ENCODE assay signal across 1 cellular context in genomic region chr1:149888160-149888998, GRCh38.
TF ChIP-seq lines count a peak whose summit lies in the region.

No MANE protein-coding gene starts in this region.

TF ChIP-seq in K562, 482 proteins besides CTCF, POLR2A, EP300 and RAD21 (continued from another document and continues in another):
- TF ChIP-seq, protein P1, sequence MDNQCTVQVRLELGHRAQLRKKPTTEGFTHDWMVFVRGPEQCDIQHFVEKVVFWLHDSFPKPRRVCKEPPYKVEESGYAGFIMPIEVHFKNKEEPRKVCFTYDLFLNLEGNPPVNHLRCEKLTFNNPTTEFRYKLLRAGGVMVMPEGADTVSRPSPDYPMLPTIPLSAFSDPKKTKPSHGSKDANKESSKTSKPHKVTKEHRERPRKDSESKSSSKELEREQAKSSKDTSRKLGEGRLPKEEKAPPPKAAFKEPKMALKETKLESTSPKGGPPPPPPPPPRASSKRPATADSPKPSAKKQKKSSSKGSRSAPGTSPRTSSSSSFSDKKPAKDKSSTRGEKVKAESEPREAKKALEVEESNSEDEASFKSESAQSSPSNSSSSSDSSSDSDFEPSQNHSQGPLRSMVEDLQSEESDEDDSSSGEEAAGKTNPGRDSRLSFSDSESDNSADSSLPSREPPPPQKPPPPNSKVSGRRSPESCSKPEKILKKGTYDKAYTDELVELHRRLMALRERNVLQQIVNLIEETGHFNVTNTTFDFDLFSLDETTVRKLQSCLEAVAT (IDR thresholded peaks at IDR 0.05): peak; percentile 83
- TF ChIP-seq CHD2 (IDR thresholded peaks at IDR 0.05; ENCODE audit: low read depth, low read length) (peak; percentile 69), KDM2B (CRISPR knock-in tag; IDR thresholded peaks at IDR 0.05) (no peak), RBFOX2 (IDR thresholded peaks at IDR 0.05; ENCODE audit: low read depth, low read length) (no peak), GABPA (tag; conservative IDR thresholded peaks at IDR 0.05; ENCODE audit: low read depth) (peak; percentile 67), FOXP1 (CRISPR knock-in tag; IDR thresholded peaks at IDR 0.05) (peak; percentile 58; the same call in 1 of the 2 replicates), NR2C1 (IDR thresholded peaks at IDR 0.05) (no peak), NR2C1 (tag; IDR thresholded peaks at IDR 0.05) (no peak), HNRNPL (IDR thresholded peaks at IDR 0.05; ENCODE audit: low read depth, low read length) (peak; percentile 84; the same call in 1 of the 2 replicates), LEF1 (IDR thresholded peaks at IDR 0.05) (peak; percentile 71; the same call in 1 of the 2 replicates), ZNF639 (CRISPR knock-in tag; conservative IDR thresholded peaks at IDR 0.05 in 1 of 2, IDR thresholded peaks at IDR 0.05 in 1 of 2) (peak in 1 of 2 experiments; percentile 88; a peak in 2 of 4 replicates), RFX7 (CRISPR knock-in tag; IDR thresholded peaks at IDR 0.05) (0 out of 2 replicates have a peak, but pooled peaks have one; percentile 3), HLTF (IDR thresholded peaks at IDR 0.05) (peak; percentile 70; the same call in 1 of the 2 replicates), GTF2E2 (tag; IDR thresholded peaks at IDR 0.05) (peak; percentile 94), PBX2 (CRISPR knock-in tag; IDR thresholded peaks at IDR 0.05; ENCODE audit: low read depth) (no peak), PBX2 (tag; conservative IDR thresholded peaks at IDR 0.05; ENCODE audit: low read depth) (peak; percentile 16), FOS (IDR thresholded peaks at IDR 0.05; ENCODE audit: extremely low read depth, insufficient read length) (no peak), ZSCAN29 (IDR thresholded peaks at IDR 0.05) (peak; percentile 48; the same call in 1 of the 2 replicates), SMAD3 (CRISPR knock-in tag; conservative IDR thresholded peaks at IDR 0.05) (0 out of 2 replicates have a peak, but pooled peaks have one; percentile 59), ZNF589 (CRISPR knock-in tag; IDR thresholded peaks at IDR 0.05; ENCODE audit: low read depth) (peak; percentile 77), KHSRP (IDR thresholded peaks at IDR 0.05) (0 out of 2 replicates have a peak, but pooled peaks have one; percentile 31), HDAC1 (IDR thresholded peaks at IDR 0.05) (peak in 1 of 2 experiments; percentile 48; a peak in 2 of 4 replicates), ESRRA (IDR thresholded peaks at IDR 0.05; ENCODE audit: borderline replicate concordance, low read depth) (peak; percentile 54; the same call in 1 of the 2 replicates), BRF1 (IDR thresholded peaks at IDR 0.05; ENCODE audit: borderline replicate concordance, extremely low read depth, insufficient read length) (no peak), SMAD1 (IDR thresholded peaks at IDR 0.05; ENCODE audit: low read depth, low read length, partially characterized antibody) (peak; percentile 21), ZNF695 (CRISPR knock-in tag; IDR thresholded peaks at IDR 0.05) (no peak), TRIM24 (IDR thresholded peaks at IDR 0.05) (peak in 1 of 2 experiments; percentile 63; a peak in 1 of 4 replicates), EP400 (IDR thresholded peaks at IDR 0.05) (peak; percentile 78), TCF3 (CRISPR knock-in tag; IDR thresholded peaks at IDR 0.05) (peak; percentile 29), MTA1 (IDR thresholded peaks at IDR 0.05; ENCODE audit: borderline replicate concordance) (no peak; the same call in 1 of the 2 replicates), KLF16 (IDR thresholded peaks at IDR 0.05) (peak; percentile 30; the same call in 1 of the 2 replicates), ZNF143 (CRISPR knock-in tag; IDR thresholded peaks at IDR 0.05) (0 out of 2 replicates have a peak, but pooled peaks have one; percentile 9), PHB2 (IDR thresholded peaks at IDR 0.05; ENCODE audit: low read depth) (0 out of 2 replicates have a peak, but pooled peaks have one; percentile 37), SMAD4 (CRISPR knock-in tag; conservative IDR thresholded peaks at IDR 0.05) (peak; percentile 59), RBM22 (IDR thresholded peaks at IDR 0.05; ENCODE audit: low read depth, low read length, poor library complexity, severe bottlenecking) (no peak), HMG20B (CRISPR knock-in tag; IDR thresholded peaks at IDR 0.05) (no peak), ELF2 (CRISPR knock-in tag; IDR thresholded peaks at IDR 0.05) (no peak), CEBPG (CRISPR knock-in tag; IDR thresholded peaks at IDR 0.05) (no peak), CEBPG (tag; conservative IDR thresholded peaks at IDR 0.05 in 1 of 2, IDR thresholded peaks at IDR 0.05 in 1 of 2) (no peak), TRIM28 (IDR thresholded peaks at IDR 0.05) (peak; percentile 30; the same call in 1 of the 2 replicates), ARID1B (IDR thresholded peaks at IDR 0.05) (peak; percentile 47; the same call in 1 of the 2 replicates), TOE1 (IDR thresholded peaks at IDR 0.05; ENCODE audit: borderline replicate concordance) (peak; percentile 46), TOE1 (CRISPR knock-in tag; IDR thresholded peaks at IDR 0.05; ENCODE audit: borderline replicate concordance, low read depth) (no peak)
- TF ChIP-seq, protein P2, sequence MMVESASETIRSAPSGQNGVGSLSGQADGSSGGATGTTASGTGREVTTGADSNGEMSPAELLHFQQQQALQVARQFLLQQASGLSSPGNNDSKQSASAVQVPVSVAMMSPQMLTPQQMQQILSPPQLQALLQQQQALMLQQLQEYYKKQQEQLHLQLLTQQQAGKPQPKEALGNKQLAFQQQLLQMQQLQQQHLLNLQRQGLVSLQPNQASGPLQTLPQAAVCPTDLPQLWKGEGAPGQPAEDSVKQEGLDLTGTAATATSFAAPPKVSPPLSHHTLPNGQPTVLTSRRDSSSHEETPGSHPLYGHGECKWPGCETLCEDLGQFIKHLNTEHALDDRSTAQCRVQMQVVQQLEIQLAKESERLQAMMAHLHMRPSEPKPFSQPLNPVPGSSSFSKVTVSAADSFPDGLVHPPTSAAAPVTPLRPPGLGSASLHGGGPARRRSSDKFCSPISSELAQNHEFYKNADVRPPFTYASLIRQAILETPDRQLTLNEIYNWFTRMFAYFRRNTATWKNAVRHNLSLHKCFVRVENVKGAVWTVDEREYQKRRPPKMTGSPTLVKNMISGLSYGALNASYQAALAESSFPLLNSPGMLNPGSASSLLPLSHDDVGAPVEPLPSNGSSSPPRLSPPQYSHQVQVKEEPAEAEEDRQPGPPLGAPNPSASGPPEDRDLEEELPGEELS (CRISPR knock-in tag; IDR thresholded peaks at IDR 0.05; ENCODE audit: borderline replicate concordance): no peak
- TF ChIP-seq, protein P3, sequence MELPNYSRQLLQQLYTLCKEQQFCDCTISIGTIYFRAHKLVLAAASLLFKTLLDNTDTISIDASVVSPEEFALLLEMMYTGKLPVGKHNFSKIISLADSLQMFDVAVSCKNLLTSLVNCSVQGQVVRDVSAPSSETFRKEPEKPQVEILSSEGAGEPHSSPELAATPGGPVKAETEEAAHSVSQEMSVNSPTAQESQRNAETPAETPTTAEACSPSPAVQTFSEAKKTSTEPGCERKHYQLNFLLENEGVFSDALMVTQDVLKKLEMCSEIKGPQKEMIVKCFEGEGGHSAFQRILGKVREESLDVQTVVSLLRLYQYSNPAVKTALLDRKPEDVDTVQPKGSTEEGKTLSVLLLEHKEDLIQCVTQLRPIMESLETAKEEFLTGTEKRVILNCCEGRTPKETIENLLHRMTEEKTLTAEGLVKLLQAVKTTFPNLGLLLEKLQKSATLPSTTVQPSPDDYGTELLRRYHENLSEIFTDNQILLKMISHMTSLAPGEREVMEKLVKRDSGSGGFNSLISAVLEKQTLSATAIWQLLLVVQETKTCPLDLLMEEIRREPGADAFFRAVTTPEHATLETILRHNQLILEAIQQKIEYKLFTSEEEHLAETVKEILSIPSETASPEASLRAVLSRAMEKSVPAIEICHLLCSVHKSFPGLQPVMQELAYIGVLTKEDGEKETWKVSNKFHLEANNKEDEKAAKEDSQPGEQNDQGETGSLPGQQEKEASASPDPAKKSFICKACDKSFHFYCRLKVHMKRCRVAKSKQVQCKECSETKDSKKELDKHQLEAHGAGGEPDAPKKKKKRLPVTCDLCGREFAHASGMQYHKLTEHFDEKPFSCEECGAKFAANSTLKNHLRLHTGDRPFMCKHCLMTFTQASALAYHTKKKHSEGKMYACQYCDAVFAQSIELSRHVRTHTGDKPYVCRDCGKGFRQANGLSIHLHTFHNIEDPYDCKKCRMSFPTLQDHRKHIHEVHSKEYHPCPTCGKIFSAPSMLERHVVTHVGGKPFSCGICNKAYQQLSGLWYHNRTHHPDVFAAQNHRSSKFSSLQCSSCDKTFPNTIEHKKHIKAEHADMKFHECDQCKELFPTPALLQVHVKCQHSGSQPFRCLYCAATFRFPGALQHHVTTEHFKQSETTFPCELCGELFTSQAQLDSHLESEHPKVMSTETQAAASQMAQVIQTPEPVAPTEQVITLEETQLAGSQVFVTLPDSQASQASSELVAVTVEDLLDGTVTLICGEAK (IDR thresholded peaks at IDR 0.05): peak; percentile 57; the same call in 1 of the 2 replicates
- TF ChIP-seq, protein P3 (CRISPR knock-in tag; IDR thresholded peaks at IDR 0.05): no peak
- TF ChIP-seq, protein P4, sequence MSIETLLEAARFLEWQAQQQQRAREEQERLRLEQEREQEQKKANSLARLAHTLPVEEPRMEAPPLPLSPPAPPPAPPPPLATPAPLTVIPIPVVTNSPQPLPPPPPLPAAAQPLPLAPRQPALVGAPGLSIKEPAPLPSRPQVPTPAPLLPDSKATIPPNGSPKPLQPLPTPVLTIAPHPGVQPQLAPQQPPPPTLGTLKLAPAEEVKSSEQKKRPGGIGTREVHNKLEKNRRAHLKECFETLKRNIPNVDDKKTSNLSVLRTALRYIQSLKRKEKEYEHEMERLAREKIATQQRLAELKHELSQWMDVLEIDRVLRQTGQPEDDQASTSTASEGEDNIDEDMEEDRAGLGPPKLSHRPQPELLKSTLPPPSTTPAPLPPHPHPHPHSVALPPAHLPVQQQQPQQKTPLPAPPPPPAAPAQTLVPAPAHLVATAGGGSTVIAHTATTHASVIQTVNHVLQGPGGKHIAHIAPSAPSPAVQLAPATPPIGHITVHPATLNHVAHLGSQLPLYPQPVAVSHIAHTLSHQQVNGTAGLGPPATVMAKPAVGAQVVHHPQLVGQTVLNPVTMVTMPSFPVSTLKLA (conservative IDR thresholded peaks at IDR 0.05): peak; percentile 56 to 81
- TF ChIP-seq, protein P5, sequence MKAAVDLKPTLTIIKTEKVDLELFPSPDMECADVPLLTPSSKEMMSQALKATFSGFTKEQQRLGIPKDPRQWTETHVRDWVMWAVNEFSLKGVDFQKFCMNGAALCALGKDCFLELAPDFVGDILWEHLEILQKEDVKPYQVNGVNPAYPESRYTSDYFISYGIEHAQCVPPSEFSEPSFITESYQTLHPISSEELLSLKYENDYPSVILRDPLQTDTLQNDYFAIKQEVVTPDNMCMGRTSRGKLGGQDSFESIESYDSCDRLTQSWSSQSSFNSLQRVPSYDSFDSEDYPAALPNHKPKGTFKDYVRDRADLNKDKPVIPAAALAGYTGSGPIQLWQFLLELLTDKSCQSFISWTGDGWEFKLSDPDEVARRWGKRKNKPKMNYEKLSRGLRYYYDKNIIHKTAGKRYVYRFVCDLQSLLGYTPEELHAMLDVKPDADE (conservative IDR thresholded peaks at IDR 0.05; ENCODE audit: control insufficient read depth, low read depth, low read length): peak; percentile 84
